In genomic region chr5:147170603-147171002, GRCh38 we compare ENCODE assay signal across 1 cellular context.
TF ChIP-seq lines count a peak whose summit lies in the region.

No MANE protein-coding gene starts in this region.

TF ChIP-seq in HepG2, 621 proteins besides CTCF, POLR2A, EP300 and RAD21 (continued from another document and continues in another):
- TF ChIP-seq RERE (CRISPR knock-in tag; IDR thresholded peaks at IDR 0.05; ENCODE audit: low read depth) (peak; percentile 55; the same call in 1 of the 2 replicates), ZNF619 (CRISPR knock-in tag; IDR thresholded peaks at IDR 0.05) (no peak), ZNF296 (CRISPR knock-in tag; conservative IDR thresholded peaks at IDR 0.05) (no peak), ZBTB44 (CRISPR knock-in tag; IDR thresholded peaks at IDR 0.05) (no peak), GFI1 (CRISPR knock-in tag; IDR thresholded peaks at IDR 0.05; ENCODE audit: borderline replicate concordance) (peak; percentile 99), NCOA2 (CRISPR knock-in tag; IDR thresholded peaks at IDR 0.05) (peak; percentile 93), ETV5 (CRISPR knock-in tag; IDR thresholded peaks at IDR 0.05; ENCODE audit: borderline replicate concordance) (peak; percentile 82), BRD4 (CRISPR knock-in tag; IDR thresholded peaks at IDR 0.05) (no peak), JUND (CRISPR knock-in tag; IDR thresholded peaks at IDR 0.05) (0 out of 2 replicates have a peak, but pooled peaks have one; percentile 22), KAT8 (CRISPR knock-in tag; IDR thresholded peaks at IDR 0.05) (peak; percentile 38), GABPB1 (CRISPR knock-in tag; IDR thresholded peaks at IDR 0.05) (peak; percentile 43; the same call in 1 of the 2 replicates), PAXIP1 (CRISPR knock-in tag; conservative IDR thresholded peaks at IDR 0.05) (peak; percentile 94), MZF1 (CRISPR knock-in tag; IDR thresholded peaks at IDR 0.05; ENCODE audit: borderline replicate concordance) (no peak), ESRRA (CRISPR knock-in tag; IDR thresholded peaks at IDR 0.05; ENCODE audit: low read depth) (peak; percentile 87), MEIS2 (CRISPR knock-in tag; IDR thresholded peaks at IDR 0.05) (peak; percentile 89), SKIL (CRISPR knock-in tag; IDR thresholded peaks at IDR 0.05; ENCODE audit: borderline replicate concordance) (peak; percentile 88), ZNF577 (CRISPR knock-in tag; IDR thresholded peaks at IDR 0.05; ENCODE audit: borderline replicate concordance, low read depth) (no peak), MED1 (CRISPR knock-in tag; IDR thresholded peaks at IDR 0.05) (peak; percentile 89), SKI (IDR thresholded peaks at IDR 0.05; ENCODE audit: partially characterized antibody) (peak; percentile 96), BHLHE40 (IDR thresholded peaks at IDR 0.05; ENCODE audit: low read length) (peak; percentile 53), ARID3A (IDR thresholded peaks at IDR 0.05; ENCODE audit: low read depth, low read length) (peak; percentile 86), ZFAT (CRISPR knock-in tag; conservative IDR thresholded peaks at IDR 0.05) (no peak), TEAD3 (CRISPR knock-in tag; optimal IDR thresholded peaks at IDR 0.05; ENCODE audit: borderline replicate concordance) (peak; percentile 85), HBP1 (CRISPR knock-in tag; IDR thresholded peaks at IDR 0.05; ENCODE audit: low read depth) (peak; percentile 75; the same call in 1 of the 2 replicates), PITX1 (CRISPR knock-in tag; IDR thresholded peaks at IDR 0.05) (peak; percentile 44; the same call in 1 of the 2 replicates)
- TF ChIP-seq, protein P1, sequence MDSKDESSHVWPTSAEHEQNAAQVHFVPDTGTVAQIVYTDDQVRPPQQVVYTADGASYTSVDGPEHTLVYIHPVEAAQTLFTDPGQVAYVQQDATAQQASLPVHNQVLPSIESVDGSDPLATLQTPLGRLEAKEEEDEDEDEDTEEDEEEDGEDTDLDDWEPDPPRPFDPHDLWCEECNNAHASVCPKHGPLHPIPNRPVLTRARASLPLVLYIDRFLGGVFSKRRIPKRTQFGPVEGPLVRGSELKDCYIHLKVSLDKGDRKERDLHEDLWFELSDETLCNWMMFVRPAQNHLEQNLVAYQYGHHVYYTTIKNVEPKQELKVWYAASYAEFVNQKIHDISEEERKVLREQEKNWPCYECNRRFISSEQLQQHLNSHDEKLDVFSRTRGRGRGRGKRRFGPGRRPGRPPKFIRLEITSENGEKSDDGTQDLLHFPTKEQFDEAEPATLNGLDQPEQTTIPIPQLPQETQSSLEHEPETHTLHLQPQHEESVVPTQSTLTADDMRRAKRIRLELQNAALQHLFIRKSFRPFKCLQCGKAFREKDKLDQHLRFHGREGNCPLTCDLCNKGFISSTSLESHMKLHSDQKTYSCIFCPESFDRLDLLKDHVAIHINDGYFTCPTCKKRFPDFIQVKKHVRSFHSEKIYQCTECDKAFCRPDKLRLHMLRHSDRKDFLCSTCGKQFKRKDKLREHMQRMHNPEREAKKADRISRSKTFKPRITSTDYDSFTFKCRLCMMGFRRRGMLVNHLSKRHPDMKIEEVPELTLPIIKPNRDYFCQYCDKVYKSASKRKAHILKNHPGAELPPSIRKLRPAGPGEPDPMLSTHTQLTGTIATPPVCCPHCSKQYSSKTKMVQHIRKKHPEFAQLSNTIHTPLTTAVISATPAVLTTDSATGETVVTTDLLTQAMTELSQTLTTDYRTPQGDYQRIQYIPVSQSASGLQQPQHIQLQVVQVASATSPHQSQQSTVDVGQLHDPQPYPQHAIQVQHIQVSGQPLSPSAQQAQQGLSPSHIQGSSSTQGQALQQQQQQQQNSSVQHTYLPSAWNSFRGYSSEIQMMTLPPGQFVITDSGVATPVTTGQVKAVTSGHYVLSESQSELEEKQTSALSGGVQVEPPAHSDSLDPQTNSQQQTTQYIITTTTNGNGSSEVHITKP (CRISPR knock-in tag; IDR thresholded peaks at IDR 0.05; ENCODE audit: low read depth): 0 out of 2 replicates have a peak, but pooled peaks have one; percentile 38
